13 cellular contexts compared by ENCODE assay signal in the genomic region with DNA sequence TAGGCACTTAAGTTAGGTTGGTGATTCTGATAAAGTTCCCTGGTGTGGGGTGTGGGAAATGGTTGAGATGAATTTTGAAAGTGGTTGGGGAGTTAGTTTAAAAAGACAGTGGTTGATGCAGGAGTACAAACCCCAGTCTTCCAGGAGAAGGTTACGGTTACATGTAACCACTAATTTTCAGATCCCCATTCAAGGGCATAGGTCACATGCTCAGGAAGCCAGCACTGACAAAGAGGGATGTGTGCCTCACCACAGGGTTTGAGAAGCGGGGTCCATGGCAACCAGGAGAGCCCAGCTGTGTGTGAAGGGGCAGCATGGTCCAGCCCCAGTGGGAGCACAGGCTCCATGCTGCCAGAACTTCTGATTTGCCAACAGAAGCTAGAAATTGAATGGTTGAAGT.
DNase-seq lines count a peak whose midpoint lies in the region; ATAC-seq, FAIRE-seq and TF ChIP-seq lines count a peak whose summit lies in the region.
"Had no signal": no experiment of that assay in that cellular context is flagged by ENCODE, and none has a peak within 500 bp of the region (broad histone marks: within the 10 kb centered on the region; RNA-seq: fewer than 3 reads in every experiment).

No MANE protein-coding gene starts in this region.

- H4K5ac ChIP-seq in H1 (ENCODE audit: insufficient read length, low read depth, low read length) = no peak overlapping the region

- H2AK5ac ChIP-seq in H1 (ENCODE audit: low read depth, low read length) (no peak overlapping the region), mesenchymal stem cell (ENCODE audit: low read length, severe bottlenecking) (no peak overlapping the region)

- H2BK15ac ChIP-seq in H1 (ENCODE audit: low read length) = no peak overlapping the region
- H2BK15ac ChIP-seq in mesenchymal stem cell (ENCODE audit: low read depth, poor library complexity, severe bottlenecking) = no peak overlapping the region

- POLR2A ChIA-PET in H1 (lab: Charles Lee; ENCODE audit: partially characterized antibody) = no interaction called here

- CTCF ChIA-PET in H1 (lab: Charles Lee; ENCODE audit: partially characterized antibody) = no interaction called here

- H2AFZ ChIP-seq in H1 (ENCODE audit: low read length) = no peak overlapping the region
- no peak overlapping the region for H2AFZ ChIP-seq in mesenchymal stem cell (ENCODE audit: low read depth, low read length)

- no peaks in the 10 kb centered on the region for H3K4me1 ChIP-seq in H1 (replicated peaks in 1 of 4; ENCODE audit: control insufficient read depth in 3 of 4, insufficient read depth in 4 of 4, low read length in 3 of 4)
- H3K4me1 ChIP-seq in mesenchymal stem cell (ENCODE audit: control insufficient read depth, insufficient read depth, low read depth, low read length) = no peaks in the 10 kb centered on the region
- H3K4me1 ChIP-seq: stomach had no signal

- H3K14ac ChIP-seq in H1 (ENCODE audit: insufficient read length) = no peak overlapping the region
- no peak overlapping the region for H3K14ac ChIP-seq in mesenchymal stem cell (ENCODE audit: low read length in 2 of 2)

- ATAC-seq in GM18511 (IDR thresholded peaks at IDR 0.05; ENCODE audit: unreplicated experiment) (peak; percentile 67), GM21529 (IDR thresholded peaks at IDR 0.05; ENCODE audit: unreplicated experiment) (peak; percentile 68), HG03139 (IDR thresholded peaks at IDR 0.05; ENCODE audit: unreplicated experiment) (peak; percentile 78)
- ATAC-seq: left lobe of liver had no signal

- H3K23ac ChIP-seq in H1 (ENCODE audit: insufficient read length) = no peak overlapping the region
- no peak overlapping the region for H3K23ac ChIP-seq in mesenchymal stem cell (ENCODE audit: low read length in 2 of 2)

- TF ChIP-seq EP300 in H1 (IDR thresholded peaks at IDR 0.05; ENCODE audit: borderline replicate concordance in 1 of 2, low read depth in 2 of 2, low read length in 2 of 2) = no peak

- no peaks in the 10 kb centered on the region for H3K23me2 ChIP-seq in H1 (ENCODE audit: low read depth, low read length)

- H3K4me3 ChIP-seq in H1 (ENCODE audit: extremely low read depth in 1 of 4, insufficient read depth in 2 of 4, low read depth in 3 of 4, low read length in 4 of 4) (no peak overlapping the region), mesenchymal stem cell (ENCODE audit: insufficient read depth in 1 of 2, low read depth in 1 of 2, low read length in 2 of 2) (no peak overlapping the region)
- H3K4me3 ChIP-seq: dorsolateral prefrontal cortex, stomach had no signal

- TF ChIP-seq CTCF in H1 (IDR thresholded peaks at IDR 0.05; ENCODE audit: control extremely low read depth in 1 of 3, insufficient read depth in 1 of 3, low read depth in 1 of 3, low read length in 3 of 3) = no peak

- FAIRE-seq in H1 (lab: Jason Lieb, UNC) = peak; percentile 7

- no peak overlapping the region for H3K56ac ChIP-seq in H1 (replicated peaks; ENCODE audit: insufficient read length, low read depth, low read length)

- DNase-seq in H1 (ENCODE audit: low read depth in 1 of 2, low spot score in 2 of 2) = no peak
- DNase-seq in islet precursor cell = no peak
- no peak for DNase-seq in Ammon's horn (ENCODE audit: low spot score)
- no peak for DNase-seq in mesenteric fat pad (ENCODE audit: low spot score)
- DNase-seq in mesenchymal stem cell = no peak
- DNase-seq: dorsolateral prefrontal cortex, NCI-H526 treated with DMSO at 0.1 percent for 48 hours, occipital lobe, stomach had no signal

- H3K79me1 ChIP-seq in H1 (ENCODE audit: low read depth, low read length) (no peaks in the 10 kb centered on the region), mesenchymal stem cell (replicated peaks; ENCODE audit: low read length, poor library complexity, severe bottlenecking) (no peaks in the 10 kb centered on the region)

- H4K20me1 ChIP-seq in H1 (replicated peaks in 1 of 2; ENCODE audit: control insufficient read depth in 1 of 2, insufficient read depth in 2 of 2, low read length in 2 of 2) = no peaks in the 10 kb centered on the region

- H3K9ac ChIP-seq in H1 (replicated peaks in 1 of 4; ENCODE audit: extremely low read depth in 1 of 4, low read depth in 3 of 4, low read length in 3 of 4) (no peak overlapping the region), mesenchymal stem cell (ENCODE audit: low read length) (no peak overlapping the region)

- no peak overlapping the region for H4K91ac ChIP-seq in H1 (replicated peaks; ENCODE audit: insufficient read length, low read length)
- no peak overlapping the region for H4K91ac ChIP-seq in mesenchymal stem cell (ENCODE audit: low read length)

- H3K79me2 ChIP-seq in H1 (ENCODE audit: control insufficient read depth in 1 of 2, insufficient read depth in 2 of 2, low read length in 2 of 2) = no peaks in the 10 kb centered on the region

- no peak for TF ChIP-seq POLR2A in H1 (IDR thresholded peaks at IDR 0.05; ENCODE audit: control extremely low read depth in 1 of 2, low read depth in 2 of 2, low read length in 2 of 2)

- H3K36me3 ChIP-seq in H1 (ENCODE audit: control insufficient read depth in 2 of 4, insufficient read depth in 4 of 4, low read length in 3 of 4) (no peaks in the 10 kb centered on the region), mesenchymal stem cell (ENCODE audit: control insufficient read depth in 1 of 2, insufficient read depth in 2 of 2, low read depth in 1 of 2, low read length in 2 of 2) (no peaks in the 10 kb centered on the region)
- H3K36me3 ChIP-seq: stomach had no signal

- H3K18ac ChIP-seq in H1 (ENCODE audit: extremely low read depth, low read length) = no peak overlapping the region
- H3K18ac ChIP-seq in mesenchymal stem cell (ENCODE audit: low read depth in 1 of 2, low read length in 2 of 2) = no peak overlapping the region

- no peak overlapping the region for H2BK5ac ChIP-seq in H1 (ENCODE audit: low read depth, low read length)
- H2BK5ac ChIP-seq in mesenchymal stem cell (ENCODE audit: low read depth, low read length, poor library complexity, severe bottlenecking) = no peak overlapping the region

- H4K8ac ChIP-seq in H1 (ENCODE audit: extremely low read depth, insufficient read depth, low read length) (peak overlapping the region; percentile 68; the same call in 1 of the 2 replicates), mesenchymal stem cell (ENCODE audit: low read length) (no peak overlapping the region)

- no peaks in the 10 kb centered on the region for H3K9me3 ChIP-seq in H1 (ENCODE audit: insufficient read depth in 2 of 2, low read depth in 1 of 2, low read length in 1 of 2)
- no peaks in the 10 kb centered on the region for H3K9me3 ChIP-seq in mesenchymal stem cell (ENCODE audit: control insufficient read depth, low read length)
- H3K9me3 ChIP-seq: stomach had no signal

- H2BK12ac ChIP-seq in H1 (ENCODE audit: low read depth, low read length) (no peak overlapping the region), mesenchymal stem cell (ENCODE audit: low read length in 2 of 2) (no peak overlapping the region)

- H3K27me3 ChIP-seq in H1 (replicated peaks in 1 of 4; ENCODE audit: control insufficient read depth in 3 of 4, extremely low read depth in 1 of 4, insufficient read depth in 3 of 4, low read length in 3 of 4) (no peaks in the 10 kb centered on the region), mesenchymal stem cell (ENCODE audit: control insufficient read depth in 1 of 2, insufficient read depth in 1 of 2, low read length in 2 of 2) (no peaks in the 10 kb centered on the region)
- H3K27me3 ChIP-seq: dorsolateral prefrontal cortex, stomach had no signal

- no peak overlapping the region for H2BK20ac ChIP-seq in H1 (ENCODE audit: low read length)

- WGBS in H1 (ENCODE audit: extremely low coverage in 1 of 2, insufficient coverage in 1 of 2, insufficient read length in 1 of 2, insufficient replicate concordance in 2 of 2, low coverage in 1 of 2, low lambda C conversion rate in 2 of 2, missing lambda C conversion rate in 1 of 2), 2 experiments = 96% methylated on average over 2 of the region's 2 CpGs; no CpG with 5 or more reads in 1 of the 2 experiments
- WGBS in mesenchymal stem cell = 86% methylated on average over 2 of the region's 2 CpGs

- H2BK120ac ChIP-seq in H1 (replicated peaks; ENCODE audit: low read depth, low read length) (no peak overlapping the region), mesenchymal stem cell (ENCODE audit: low read depth, low read length) (no peak overlapping the region)

- H3K4ac ChIP-seq in H1 (replicated peaks; ENCODE audit: insufficient read length, low read depth, low read length) (no peak overlapping the region), mesenchymal stem cell (ENCODE audit: low read depth in 1 of 2, low read length in 2 of 2) (no peak overlapping the region)

- H3K27ac ChIP-seq in H1 (ENCODE audit: low read depth, low read length) (no peak overlapping the region), mesenchymal stem cell (ENCODE audit: low read length, poor library complexity, severe bottlenecking) (no peak overlapping the region)
- H3K27ac ChIP-seq: dorsolateral prefrontal cortex, stomach had no signal

- no peak for TF ChIP-seq RAD21 in H1 (IDR thresholded peaks at IDR 0.05 in 1 of 2, conservative IDR thresholded peaks at IDR 0.05 in 1 of 2; ENCODE audit: low read depth in 2 of 2, low read length in 2 of 2)

- H3K4me2 ChIP-seq in H1 (ENCODE audit: insufficient read depth in 1 of 2, low read depth in 2 of 2, low read length in 2 of 2) = no peak overlapping the region
- no peak overlapping the region for H3K4me2 ChIP-seq in mesenchymal stem cell (ENCODE audit: low read length, poor library complexity, severe bottlenecking)

TF ChIP-seq in H1, 55 proteins besides CTCF, POLR2A, EP300 and RAD21 (continues in another document):
- no peak for TF ChIP-seq TAF7 (optimal IDR thresholded peaks at IDR 0.05; ENCODE audit: borderline replicate concordance, low read depth, low read length)
- no peak for TF ChIP-seq RXRA (IDR thresholded peaks at IDR 0.05; ENCODE audit: insufficient read depth, low read depth, low read length)
- TF ChIP-seq CHD2 (IDR thresholded peaks at IDR 0.05; ENCODE audit: low read length) = no peak
- TF ChIP-seq, protein P1, sequence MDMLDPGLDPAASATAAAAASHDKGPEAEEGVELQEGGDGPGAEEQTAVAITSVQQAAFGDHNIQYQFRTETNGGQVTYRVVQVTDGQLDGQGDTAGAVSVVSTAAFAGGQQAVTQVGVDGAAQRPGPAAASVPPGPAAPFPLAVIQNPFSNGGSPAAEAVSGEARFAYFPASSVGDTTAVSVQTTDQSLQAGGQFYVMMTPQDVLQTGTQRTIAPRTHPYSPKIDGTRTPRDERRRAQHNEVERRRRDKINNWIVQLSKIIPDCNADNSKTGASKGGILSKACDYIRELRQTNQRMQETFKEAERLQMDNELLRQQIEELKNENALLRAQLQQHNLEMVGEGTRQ (IDR thresholded peaks at IDR 0.05; ENCODE audit: low read length) = no peak
- no peak for TF ChIP-seq EGR1 (IDR thresholded peaks at IDR 0.05; ENCODE audit: borderline replicate concordance, low read depth, low read length)
- TF ChIP-seq RBBP5 (IDR thresholded peaks at IDR 0.05; ENCODE audit: borderline replicate concordance, low read depth, low read length) = no peak
- no peak for TF ChIP-seq GTF2F1 (IDR thresholded peaks at IDR 0.05; ENCODE audit: borderline replicate concordance, low read depth, low read length)
- TF ChIP-seq YY1 (IDR thresholded peaks at IDR 0.05; ENCODE audit: low read depth, low read length) = no peak
- no peak for TF ChIP-seq SP2 (IDR thresholded peaks at IDR 0.05; ENCODE audit: low read length)
- TF ChIP-seq TEAD4 (IDR thresholded peaks at IDR 0.05; ENCODE audit: low read depth, low read length) = no peak
